ENCODE assay signal across 8 cellular contexts in genomic region chr11:61332823-61333637, GRCh38. TPM values are rescaled to one million over a fixed set of nuclear protein-coding genes. Genes with fewer than 3 reads are reported as not detected.
DNase-seq lines count a peak whose midpoint lies in the region; ATAC-seq and TF ChIP-seq lines count a peak whose summit lies in the region.

TSS of gene DDB1 (minus strand) at chr11:61333105. CDS start at chr11:61332968, 137 bp downstream.
A gene with protein sequence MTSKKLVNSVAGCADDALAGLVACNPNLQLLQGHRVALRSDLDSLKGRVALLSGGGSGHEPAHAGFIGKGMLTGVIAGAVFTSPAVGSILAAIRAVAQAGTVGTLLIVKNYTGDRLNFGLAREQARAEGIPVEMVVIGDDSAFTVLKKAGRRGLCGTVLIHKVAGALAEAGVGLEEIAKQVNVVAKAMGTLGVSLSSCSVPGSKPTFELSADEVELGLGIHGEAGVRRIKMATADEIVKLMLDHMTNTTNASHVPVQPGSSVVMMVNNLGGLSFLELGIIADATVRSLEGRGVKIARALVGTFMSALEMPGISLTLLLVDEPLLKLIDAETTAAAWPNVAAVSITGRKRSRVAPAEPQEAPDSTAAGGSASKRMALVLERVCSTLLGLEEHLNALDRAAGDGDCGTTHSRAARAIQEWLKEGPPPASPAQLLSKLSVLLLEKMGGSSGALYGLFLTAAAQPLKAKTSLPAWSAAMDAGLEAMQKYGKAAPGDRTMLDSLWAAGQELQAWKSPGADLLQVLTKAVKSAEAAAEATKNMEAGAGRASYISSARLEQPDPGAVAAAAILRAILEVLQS (plus strand): TSS chr11:61333228. CDS start chr11:61334729, 1,501 bp downstream.

- H3K9me2 ChIP-seq in SU-DHL-6 (replicated peaks; ENCODE audit: insufficient read depth, low read length): no peaks in the 10 kb centered on the region

- peak within 1 kb of the TSS; percentile 97 for H3K9ac ChIP-seq in SU-DHL-6 (ENCODE audit: low read length)

- H3K27me3 ChIP-seq in SU-DHL-6 (ENCODE audit: low read length) (no peaks in the 10 kb centered on the region), thoracic aorta (replicated peaks; ENCODE audit: insufficient read depth) (no peaks in the 10 kb centered on the region)

- peaks cover 8% of the 10 kb centered on the region for H3K36me3 Mint-ChIP-seq in activated naive CD8-positive, alpha-beta T cell treated with anti-CD3 and anti-CD28 coated beads, Interleukin-2, amount 10 ng/mL, durations not matched to agents 7 days and 5 days
- peaks cover 19% of the 10 kb centered on the region for H3K36me3 Mint-ChIP-seq in osteocyte (ENCODE audit: unreplicated experiment)

- H3K27ac ChIP-seq in SU-DHL-6 (ENCODE audit: low read depth, low read length) (peak within 1 kb of the TSS; percentile 77), thoracic aorta (peak within 1 kb of the TSS; percentile 88 to 91)

- peak; percentile 91 for ATAC-seq in HG02759 (IDR thresholded peaks at IDR 0.05; ENCODE audit: unreplicated experiment)
- peak; percentile 93 for ATAC-seq in activated naive CD8-positive, alpha-beta T cell treated with anti-CD3 and anti-CD28 coated beads, Interleukin-2, amount 10 ng/mL, durations not matched to agents 7 days and 5 days (ENCODE audit: low read depth)
- ATAC-seq in thoracic aorta (ENCODE audit: insufficient number of reproducible peaks, low FRiP score, low read depth): peak; percentile 81

- TF ChIP-seq CTCF in SU-DHL-6 (IDR thresholded peaks at IDR 0.05; ENCODE audit: insufficient read depth, low read length, poor library complexity, severe bottlenecking) (no peak), osteocyte (IDR thresholded peaks at IDR 0.05) (no peak), thoracic aorta (IDR thresholded peaks at IDR 0.05) (no peak)

- H3K27me3 Mint-ChIP-seq in activated naive CD8-positive, alpha-beta T cell treated with anti-CD3 and anti-CD28 coated beads, Interleukin-2, amount 10 ng/mL, durations not matched to agents 7 days and 5 days: no peaks in the 10 kb centered on the region
- no peaks in the 10 kb centered on the region for H3K27me3 Mint-ChIP-seq in osteocyte (ENCODE audit: unreplicated experiment)

- DNase-seq in NCI-H1417 (lab: John Stamatoyannopoulos, UW): peak; percentile 96 to 99 (median 98)
- peak; percentile 99 for DNase-seq in activated naive CD8-positive, alpha-beta T cell treated with anti-CD3 and anti-CD28 coated beads, Interleukin-2, amount 10 ng/mL, durations not matched to agents 7 days and 5 days
- DNase-seq in head of caudate nucleus: peak; percentile 87 to 99 (median 97)
- DNase-seq in osteocyte (ENCODE audit: extremely low spot score, unreplicated experiment): peak; percentile 97
- peak; percentile 70 for DNase-seq in thoracic aorta (ENCODE audit: low spot score)

- H3K79me2 ChIP-seq in SU-DHL-6 (ENCODE audit: insufficient read depth, low read length): peaks cover 46% of the 10 kb centered on the region

- peak; percentile 95 for TF ChIP-seq POLR2A in GM10847 (IDR thresholded peaks at IDR 0.05; ENCODE audit: extremely low read depth, insufficient read length)

- H3F3A ChIP-seq in SU-DHL-6 (ENCODE audit: insufficient read depth): peaks cover 21% of the 10 kb centered on the region

- H2AFZ ChIP-seq in SU-DHL-6 (ENCODE audit: low read depth, low read length, severe bottlenecking): peak within 1 kb of the TSS; percentile 72

- peak within 1 kb of the TSS; percentile 90 for H3K4me3 ChIP-seq in SU-DHL-6 (ENCODE audit: insufficient read depth, low read length, poor library complexity, severe bottlenecking)
- H3K4me3 ChIP-seq in thoracic aorta: peak within 1 kb of the TSS; percentile 94

- POLR2A ChIA-PET in activated naive CD8-positive, alpha-beta T cell treated with anti-CD3 and anti-CD28 coated beads, Interleukin-2, amount 10 ng/mL, durations not matched to agents 7 days and 5 days (lab: Charles Lee): interaction anchor here (1.1 to 2.9 kb wide), 8 partner anchors 23 to 114 kb away, joined by 3 to 26 read pairs (median 6); partner anchors contain the start of genes CPSF7, CYB561A3, SDHAF2 and TMEM138

- peaks cover 58% of the 10 kb centered on the region for H3K4me1 Mint-ChIP-seq in activated naive CD8-positive, alpha-beta T cell treated with anti-CD3 and anti-CD28 coated beads, Interleukin-2, amount 10 ng/mL, durations not matched to agents 7 days and 5 days
- H3K4me1 Mint-ChIP-seq in osteocyte (ENCODE audit: unreplicated experiment): peaks cover 49% of the 10 kb centered on the region

- H3K36me3 ChIP-seq in SU-DHL-6 (ENCODE audit: low read length): peaks cover 6% of the 10 kb centered on the region; the same call in 1 of the 2 replicates
- H3K36me3 ChIP-seq in thoracic aorta: peaks cover 10% of the 10 kb centered on the region

- H3K9me3 ChIP-seq in SU-DHL-6 (ENCODE audit: insufficient read depth, low read length) (no peaks in the 10 kb centered on the region), thoracic aorta (no peaks in the 10 kb centered on the region)

- H3K4me2 ChIP-seq in SU-DHL-6 (ENCODE audit: low read depth, low read length, poor library complexity, severe bottlenecking): peak within 1 kb of the TSS; percentile 90

- no peaks in the 10 kb centered on the region for H3K9me3 Mint-ChIP-seq in activated naive CD8-positive, alpha-beta T cell treated with anti-CD3 and anti-CD28 coated beads, Interleukin-2, amount 10 ng/mL, durations not matched to agents 7 days and 5 days
- H3K9me3 Mint-ChIP-seq in osteocyte (ENCODE audit: unreplicated experiment): no peaks in the 10 kb centered on the region

- peak within 1 kb of the TSS; percentile 98 for H3K4me3 Mint-ChIP-seq in activated naive CD8-positive, alpha-beta T cell treated with anti-CD3 and anti-CD28 coated beads, Interleukin-2, amount 10 ng/mL, durations not matched to agents 7 days and 5 days
- peak within 1 kb of the TSS; percentile 94 for H3K4me3 Mint-ChIP-seq in osteocyte (ENCODE audit: unreplicated experiment)

- peaks cover 17% of the 10 kb centered on the region; the same call in 1 of the 2 replicates for H4K20me1 ChIP-seq in SU-DHL-6 (ENCODE audit: low read depth, low read length)

- H3K27ac Mint-ChIP-seq in activated naive CD8-positive, alpha-beta T cell treated with anti-CD3 and anti-CD28 coated beads, Interleukin-2, amount 10 ng/mL, durations not matched to agents 7 days and 5 days: peak within 1 kb of the TSS; percentile 99
- H3K27ac Mint-ChIP-seq in osteocyte (ENCODE audit: unreplicated experiment): peak within 1 kb of the TSS; percentile 95

- peaks cover 11 to 31% of the 10 kb centered on the region in 2 donors for H3K4me1 ChIP-seq in thoracic aorta (ENCODE audit: control insufficient read depth in 1 of 2, low read depth in 2 of 2)

- intact Hi-C loops in head of caudate nucleus (cut with DNase I): loop anchor here (1.0 kb wide), 1 partner anchor 29 kb away; the partner anchor contains the start of gene TMEM138

RNA-seq across cellular contexts. Expression of gene DDB1, which starts in this region (rescaled TPM):
- 100 to 1,000 TPM; 168 to 181 TPM for total RNA-seq in activated naive CD8-positive, alpha-beta T cell treated with anti-CD3 and anti-CD28 coated beads, Interleukin-2, amount 10 ng/mL, durations not matched to agents 7 days and 5 days
- total RNA-seq in osteocyte (259 and 266 TPM in 2 replicates), thoracic aorta (100 to 1,000 TPM; 122 to 144 TPM)

RNA-seq across cellular contexts. Expression of the second gene that starts in this region (rescaled TPM):
- 10 to 100 TPM; 31.5 to 34.3 TPM for total RNA-seq in activated naive CD8-positive, alpha-beta T cell treated with anti-CD3 and anti-CD28 coated beads, Interleukin-2, amount 10 ng/mL, durations not matched to agents 7 days and 5 days
- total RNA-seq in osteocyte: 41.7 and 46.3 TPM in 2 replicates
- total RNA-seq in thoracic aorta: 10 to 100 TPM; 22.5 to 29.2 TPM

Comparison
In these comparisons a context has a peak if more than half of its experiments do, and no peak if none do; other contexts are left out.
1. Peak in every context shown above with its lines: DNase-seq, ATAC-seq, H3K4me3 ChIP-seq and H3K27ac ChIP-seq.